ENCODE assay signal across 8 cellular contexts in genomic region chr5:6633469-6634326, GRCh38. TPM values are rescaled to one million over a fixed set of nuclear protein-coding genes. Genes with fewer than 3 reads are reported as not detected.
DNase-seq lines count a peak whose midpoint lies in the region; ATAC-seq, FAIRE-seq and TF ChIP-seq lines count a peak whose summit lies in the region.

No MANE protein-coding gene starts in this region.

- peaks cover 4% of the 10 kb centered on the region for H3K4me1 ChIP-seq in NT2/D1 (ENCODE audit: insufficient read depth, insufficient read length)

- H3K9ac ChIP-seq in NT2/D1 (ENCODE audit: insufficient read length, low read depth): peak overlapping the region; percentile 85

- H3K36me3 Mint-ChIP-seq in stimulated activated effector memory CD8-positive, alpha-beta T cell treated with anti-CD3 and anti-CD28 coated beads, Interleukin-12 subunit alpha, Interleukin-12 subunit beta, amount 100 ng/mL, for 72 hours: peaks cover 48% of the 10 kb centered on the region

- peak overlapping the region; percentile 94 for H3K4me3 Mint-ChIP-seq in stimulated activated effector memory CD8-positive, alpha-beta T cell treated with anti-CD3 and anti-CD28 coated beads, Interleukin-12 subunit alpha, Interleukin-12 subunit beta, amount 100 ng/mL, for 72 hours

- peak; percentile 37 for DNase-seq in COR-L47 (lab: John Stamatoyannopoulos, UW)
- DNase-seq in NT2/D1 (ENCODE audit: low read depth, low spot score): no peak
- peak; percentile 3 for DNase-seq in bronchial epithelial cell (ENCODE audit: low read depth)
- DNase-seq in kidney epithelial cell (ENCODE audit: low read depth): no peak
- peak in 1 of 2 donors; percentile 22 for DNase-seq in stimulated activated effector memory CD8-positive, alpha-beta T cell treated with anti-CD3 and anti-CD28 coated beads, Interleukin-12 subunit alpha, Interleukin-12 subunit beta, amount 100 ng/mL, for 72 hours (ENCODE audit: low spot score in 2 of 2)
- no peak for DNase-seq in stimulated activated CD4-positive, alpha-beta T cell treated with anti-CD3 and anti-CD28 coated beads, Interleukin-4, amount 100 ng/mL, for 1 hour

- peaks cover 44% of the 10 kb centered on the region for H3K4me1 Mint-ChIP-seq in stimulated activated effector memory CD8-positive, alpha-beta T cell treated with anti-CD3 and anti-CD28 coated beads, Interleukin-12 subunit alpha, Interleukin-12 subunit beta, amount 100 ng/mL, for 72 hours

- TF ChIP-seq CTCF in bronchial epithelial cell (IDR thresholded peaks at IDR 0.05; ENCODE audit: insufficient read depth, low read length, severe bottlenecking): peak; percentile 5
- no peak for TF ChIP-seq CTCF in kidney epithelial cell (IDR thresholded peaks at IDR 0.05; ENCODE audit: insufficient read depth, low read length, poor library complexity, severe bottlenecking)

- peak overlapping the region; percentile 78 for H3K4me3 ChIP-seq in NT2/D1 (ENCODE audit: insufficient read length, low read depth)
- peak overlapping the region; percentile 73 for H3K4me3 ChIP-seq in bronchial epithelial cell (ENCODE audit: low read depth, low read length)
- peak overlapping the region; percentile 56 for H3K4me3 ChIP-seq in kidney epithelial cell (ENCODE audit: low read depth, low read length)

- FAIRE-seq in bronchial epithelial cell (lab: Jason Lieb, UNC): no peak

- no peaks in the 10 kb centered on the region for H3K9me3 ChIP-seq in NT2/D1 (ENCODE audit: insufficient read depth, low read length)

- H3K9me3 Mint-ChIP-seq in stimulated activated effector memory CD8-positive, alpha-beta T cell treated with anti-CD3 and anti-CD28 coated beads, Interleukin-12 subunit alpha, Interleukin-12 subunit beta, amount 100 ng/mL, for 72 hours: no peaks in the 10 kb centered on the region

- H3K27ac Mint-ChIP-seq in stimulated activated effector memory CD8-positive, alpha-beta T cell treated with anti-CD3 and anti-CD28 coated beads, Interleukin-12 subunit alpha, Interleukin-12 subunit beta, amount 100 ng/mL, for 72 hours: peak overlapping the region; percentile 99

- H3K27me3 ChIP-seq in NT2/D1 (ENCODE audit: insufficient read depth, insufficient read length) (no peaks in the 10 kb centered on the region), bronchial epithelial cell (ENCODE audit: control insufficient read depth, insufficient read depth, low read length) (no peaks in the 10 kb centered on the region), kidney epithelial cell (ENCODE audit: control insufficient read depth, insufficient read depth, low read length) (no peaks in the 10 kb centered on the region)

- H3K36me3 ChIP-seq in NT2/D1 (ENCODE audit: insufficient read depth, insufficient read length, low read length): peaks cover 47% of the 10 kb centered on the region
- peaks cover 4% of the 10 kb centered on the region for H3K36me3 ChIP-seq in bronchial epithelial cell (ENCODE audit: control insufficient read depth, insufficient read depth, low read length)
- no peaks in the 10 kb centered on the region for H3K36me3 ChIP-seq in kidney epithelial cell (ENCODE audit: control insufficient read depth, insufficient read depth, low read length)

- ATAC-seq in GM18909 (IDR thresholded peaks at IDR 0.05; ENCODE audit: poor library complexity, unreplicated experiment): peak; percentile 56
- peak; percentile 44 for ATAC-seq in HG03095 (IDR thresholded peaks at IDR 0.05; ENCODE audit: unreplicated experiment)
- peak; percentile 75 for ATAC-seq in stimulated activated effector memory CD8-positive, alpha-beta T cell treated with anti-CD3 and anti-CD28 coated beads, Interleukin-12 subunit alpha, Interleukin-12 subunit beta, amount 100 ng/mL, for 72 hours

RNA-seq across cellular contexts. Expression of gene SRD5A1, which starts 0.5 kb away (rescaled TPM):
- total RNA-seq in bronchial epithelial cell: 14.8 and 24.0 TPM in 2 replicates
- total RNA-seq in kidney epithelial cell: 30.0 and 37.4 TPM in 2 replicates

RNA-seq across cellular contexts. Expression of gene NSUN2, which starts 0.9 kb away (rescaled TPM):
- total RNA-seq in bronchial epithelial cell (78.5 and 81.0 TPM in 2 replicates), kidney epithelial cell (50.0 and 62.8 TPM in 2 replicates)

Comparison
In these comparisons a context has a peak if more than half of its experiments do, and no peak if none do; other contexts are left out.
1. DNase-seq: peak in COR-L47 (single experiment) and bronchial epithelial cell (single experiment); none in NT2/D1 (single experiment), kidney epithelial cell (single experiment) and stimulated activated CD4-positive, alpha-beta T cell treated with anti-CD3 and anti-CD28 coated beads, Interleukin-4, amount 100 ng/mL, for 1 hour (single experiment).
2. Peak in every context shown above with its lines, with median percentiles within 50 percentile points of each other: ATAC-seq and H3K4me3 ChIP-seq.